In genomic region chr7:156534925-156535324, GRCh38 we compare ENCODE assay signal across 25 cellular contexts.
"Had no signal": no experiment of that assay in that cellular context is flagged by ENCODE, and none has a peak within 500 bp of the region (broad histone marks: within the 10 kb centered on the region; RNA-seq: fewer than 3 reads in every experiment).

No MANE protein-coding gene starts in this region.

- H3K27me3 ChIP-seq: ascending aorta had no signal

- H3K36me3 ChIP-seq: ascending aorta had no signal

- H3K4me3 ChIP-seq: ascending aorta, PC-9 had no signal

- FAIRE-seq: RCC 7860 had no signal

- DNase-seq: activated CD4-positive, alpha-beta T cell treated with anti-CD3 and anti-CD28 coated beads, Interleukin-2, amount 10 ng/mL, durations not matched to agents 7 days and 5 days; activated CD4-positive, alpha-beta T cell treated with anti-CD3 and anti-CD28 coated beads, Interleukin-2, amount 50 U/mL, for 48 hours; activated CD8-positive, alpha-beta T cell treated with anti-CD3 and anti-CD28 coated beads, Interleukin-2, amount 10 ng/mL, durations not matched to agents 7 days and 5 days; activated gamma-delta T cell; activated naive CD4-positive, alpha-beta T cell treated with Interleukin-2 at 50 U/mL for 16 hours; activated naive CD8-positive, alpha-beta T cell treated with anti-CD3 and anti-CD28 coated beads, Interleukin-2, amount 10 ng/mL, durations not matched to agents 7 days and 5 days; activated T-cell treated with anti-CD3 and anti-CD28 coated beads, Interleukin-2, amount 50 U/mL, for 24 hours; amygdala; NCI-H1105; NCI-H1417 treated with DMSO at 0.1 percent for 48 hours; NCI-H1930; NCI-H2081 treated with DMSO at 0.1 percent for 48 hours; NCI-H226; NCI-H524 treated with DMSO at 0.1 percent for 48 hours; NK-92 treated with Interleukin-12 subunit alpha and Interleukin-12 subunit beta, amount 100 ng/mL, for 24 hours; PC-9; SIG-M5; SW 1271; T-helper 1 cell; T-helper 2 cell; T-helper 9 cell had no signal

- H3K4me1 ChIP-seq: ascending aorta had no signal

- H3K9me3 ChIP-seq: ascending aorta had no signal

- H3K27ac ChIP-seq: ascending aorta, PC-9, RWPE1 had no signal

- H3K4me2 ChIP-seq: PC-9 had no signal

- H2AFZ ChIP-seq: PC-9 had no signal

- ATAC-seq: activated CD8-positive, alpha-beta T cell treated with anti-CD3 and anti-CD28 coated beads, Interleukin-2, amount 10 ng/mL, durations not matched to agents 7 days and 5 days; Right ventricle myocardium inferior had no signal
